Comparison of ENCODE assay signal across 20 cellular contexts in the genomic region with DNA sequence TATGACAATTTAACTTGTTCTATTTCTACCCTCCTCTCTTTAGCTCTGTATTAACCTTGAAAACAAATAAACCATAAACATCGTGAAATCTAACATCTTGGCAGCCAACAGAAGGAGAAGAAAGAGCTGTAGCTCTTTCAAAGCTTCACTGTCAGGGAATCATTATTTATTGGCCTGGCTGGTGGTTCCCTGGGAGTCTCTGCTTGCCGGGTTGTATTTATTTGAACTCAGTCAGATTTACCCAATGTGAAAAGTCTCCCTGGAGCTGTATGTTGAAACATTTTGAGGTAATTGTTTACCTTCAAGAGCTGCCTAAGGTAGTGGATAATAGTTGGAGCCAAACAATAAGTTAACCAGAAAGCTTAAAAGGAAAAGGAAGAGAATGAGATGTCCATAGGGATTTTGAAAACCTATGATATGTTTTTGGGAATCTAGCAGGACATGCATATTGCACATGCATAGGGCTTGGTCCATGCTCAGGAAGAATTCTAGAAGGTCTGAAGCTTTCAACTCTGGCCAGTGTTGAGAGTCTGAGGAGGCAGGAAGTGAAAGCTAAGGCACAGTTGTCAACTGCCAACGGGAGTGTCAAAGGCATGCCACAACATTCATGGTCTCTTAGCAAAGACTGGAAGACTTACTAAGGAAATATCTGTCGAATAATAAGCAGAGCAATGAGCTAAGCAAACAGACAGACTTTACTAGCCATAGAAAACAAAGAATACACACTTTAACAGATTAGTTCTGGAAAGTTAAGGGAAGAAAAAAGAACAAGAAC.
"Had no signal": no experiment of that assay in that cellular context is flagged by ENCODE, and none has a peak within 500 bp of the region (broad histone marks: within the 10 kb centered on the region; RNA-seq: fewer than 3 reads in every experiment).

No MANE protein-coding gene starts in this region.

- ATAC-seq: activated CD4-positive, CD25-positive, alpha-beta regulatory T cell treated with anti-CD3 and anti-CD28 coated beads, Interleukin-2, amount 50 U/mL, for 24 hours; activated T-cell treated with anti-CD3 and anti-CD28 coated beads, Interleukin-2, amount 50 U/mL, for 4 hours; heart right ventricle; left ventricle myocardium superior; natural killer cell; T-cell had no signal

- H3K27ac ChIP-seq: breast epithelium, esophagus muscularis mucosa, heart right ventricle, right atrium auricular region had no signal

- H3K4me1 ChIP-seq: breast epithelium, esophagus muscularis mucosa, heart right ventricle, right atrium auricular region had no signal

- DNase-seq: activated CD4-positive, alpha-beta T cell treated with anti-CD3 and anti-CD28 coated beads, Interleukin-2, amount 50 U/mL, for 1 hour; activated CD8-positive, alpha-beta memory T cell treated with anti-CD3 and anti-CD28 coated beads, Interleukin-2, amount 50 U/mL, for 4 hours; activated effector memory CD4-positive, alpha-beta T cell treated with Interleukin-2 at 50 U/mL for 16 hours; activated naive CD4-positive, alpha-beta T cell treated with anti-CD3 and anti-CD28 coated beads, Interleukin-2, amount 50 U/mL, for 16 hours; activated T-cell treated with anti-CD3 and anti-CD28 coated beads, Interleukin-2, amount 50 U/mL, for 4 hours; cerebellar nuclear complex; cortex of kidney; heart right ventricle; immature natural killer cell; left ventricle myocardium superior; mesendoderm; natural killer cell; nucleus accumbens; T-cell; trophoblast cell had no signal

- H3K4me1 Mint-ChIP-seq: immature natural killer cell, natural killer cell, T-cell had no signal

- H3K36me3 Mint-ChIP-seq: T-cell had no signal

- H3K4me3 ChIP-seq: breast epithelium, esophagus muscularis mucosa, heart right ventricle, right atrium auricular region had no signal

- H3K27me3 Mint-ChIP-seq: stimulated activated naive CD8-positive, alpha-beta T cell treated with anti-CD3 and anti-CD28 coated beads, Interleukin-15, Interleukin-2, amounts not matched to agents 100 ng/mL and 50 ng/mL, for 24 hours; T-cell had no signal

- H3K27ac Mint-ChIP-seq: immature natural killer cell; natural killer cell; stimulated activated naive CD8-positive, alpha-beta T cell treated with anti-CD3 and anti-CD28 coated beads, Interleukin-15, Interleukin-2, amounts not matched to agents 100 ng/mL and 50 ng/mL, for 24 hours; T-cell had no signal

- H3K4me3 Mint-ChIP-seq: activated T-cell treated with anti-CD3 and anti-CD28 coated beads, Interleukin-2, amount 50 U/mL, for 4 hours; immature natural killer cell; natural killer cell; stimulated activated naive CD8-positive, alpha-beta T cell treated with anti-CD3 and anti-CD28 coated beads, Interleukin-15, Interleukin-2, amounts not matched to agents 100 ng/mL and 50 ng/mL, for 24 hours; T-cell had no signal

- H3K27me3 ChIP-seq: breast epithelium, esophagus muscularis mucosa, heart right ventricle, right atrium auricular region had no signal

- H3K36me3 ChIP-seq: breast epithelium, esophagus muscularis mucosa, heart right ventricle, right atrium auricular region had no signal
